In genomic region chr5:136123236-136123768, GRCh38 we compare ENCODE assay signal across 1 cellular context.
TF ChIP-seq lines count a peak whose summit lies in the region.

No MANE protein-coding gene starts in this region.

TF ChIP-seq in HepG2, 621 proteins besides CTCF, POLR2A, EP300 and RAD21 (continued from another document):
- TF ChIP-seq DBP (CRISPR knock-in tag; IDR thresholded peaks at IDR 0.05; ENCODE audit: not compliant biosample characterization) (no peak), GATAD2A (CRISPR knock-in tag; IDR thresholded peaks at IDR 0.05) (peak; percentile 73), MAFK (conservative IDR thresholded peaks at IDR 0.05 in 1 of 2, IDR thresholded peaks at IDR 0.05 in 1 of 2; ENCODE audit: low read length in 2 of 2) (0 out of 4 replicates have a peak, but pooled peaks of 1 of the 2 experiments have one; percentile 3), ZNF780A (CRISPR knock-in tag; IDR thresholded peaks at IDR 0.05) (no peak), HDAC2 (CRISPR knock-in tag; IDR thresholded peaks at IDR 0.05) (0 out of 2 replicates have a peak, but pooled peaks have one; percentile 39), FOSL1 (CRISPR knock-in tag; IDR thresholded peaks at IDR 0.05; ENCODE audit: borderline replicate concordance) (peak; percentile 87; the same call in 1 of the 2 replicates), SMAD1 (CRISPR knock-in tag; IDR thresholded peaks at IDR 0.05; ENCODE audit: borderline replicate concordance, low read depth) (no peak), AHDC1 (CRISPR knock-in tag; IDR thresholded peaks at IDR 0.05; ENCODE audit: borderline replicate concordance) (peak; percentile 49; the same call in 1 of the 2 replicates), JUNB (CRISPR knock-in tag; IDR thresholded peaks at IDR 0.05; ENCODE audit: borderline replicate concordance) (peak; percentile 83; the same call in 1 of the 2 replicates), ISX (CRISPR knock-in tag; conservative IDR thresholded peaks at IDR 0.05) (no peak), SOX13 (IDR thresholded peaks at IDR 0.05) (no peak), SOX13 (CRISPR knock-in tag; conservative IDR thresholded peaks at IDR 0.05 in 1 of 2, IDR thresholded peaks at IDR 0.05 in 1 of 2) (peak in 1 of 2 experiments; percentile 60; a peak in 1 of 4 replicates), FOSL2 (CRISPR knock-in tag; IDR thresholded peaks at IDR 0.05) (peak; percentile 87), KDM6A (CRISPR knock-in tag; IDR thresholded peaks at IDR 0.05; ENCODE audit: low read depth) (0 out of 2 replicates have a peak, but pooled peaks have one; percentile 20), ISL2 (CRISPR knock-in tag; IDR thresholded peaks at IDR 0.05) (0 out of 2 replicates have a peak, but pooled peaks have one; percentile 54), CEBPG (CRISPR knock-in tag; IDR thresholded peaks at IDR 0.05) (peak; percentile 27; the same call in 1 of the 2 replicates), ZNF503 (CRISPR knock-in tag; IDR thresholded peaks at IDR 0.05) (peak; percentile 40; the same call in 1 of the 2 replicates), TBX2 (CRISPR knock-in tag; IDR thresholded peaks at IDR 0.05; ENCODE audit: borderline replicate concordance) (peak; percentile 38; the same call in 1 of the 2 replicates), KAT8 (CRISPR knock-in tag; IDR thresholded peaks at IDR 0.05) (0 out of 2 replicates have a peak, but pooled peaks have one; percentile 34), FOXA1 (IDR thresholded peaks at IDR 0.05) (no peak), FOXA1 (CRISPR knock-in tag; IDR thresholded peaks at IDR 0.05) (peak; percentile 55; the same call in 1 of the 2 replicates), ATF2 (CRISPR knock-in tag; IDR thresholded peaks at IDR 0.05) (0 out of 2 replicates have a peak, but pooled peaks have one; percentile 45), ATF3 (CRISPR knock-in tag; IDR thresholded peaks at IDR 0.05) (no peak), MIER3 (CRISPR knock-in tag; IDR thresholded peaks at IDR 0.05; ENCODE audit: borderline replicate concordance) (0 out of 2 replicates have a peak, but pooled peaks have one; percentile 13), KMT2B (CRISPR knock-in tag; IDR thresholded peaks at IDR 0.05) (peak; percentile 26; the same call in 1 of the 2 replicates), ZBTB44 (CRISPR knock-in tag; IDR thresholded peaks at IDR 0.05) (no peak), HMG20A (CRISPR knock-in tag; IDR thresholded peaks at IDR 0.05; ENCODE audit: borderline replicate concordance) (peak; percentile 66; the same call in 1 of the 2 replicates), NCOA2 (CRISPR knock-in tag; IDR thresholded peaks at IDR 0.05) (peak; percentile 55; the same call in 1 of the 2 replicates), SIN3B (IDR thresholded peaks at IDR 0.05; ENCODE audit: low read length) (no peak), MED1 (CRISPR knock-in tag; IDR thresholded peaks at IDR 0.05) (0 out of 2 replicates have a peak, but pooled peaks have one; percentile 35), MBD4 (IDR thresholded peaks at IDR 0.05; ENCODE audit: borderline replicate concordance, low read length) (0 out of 2 replicates have a peak, but pooled peaks have one; percentile 43), TGIF2 (CRISPR knock-in tag; IDR thresholded peaks at IDR 0.05) (peak; percentile 10; the same call in 1 of the 2 replicates), ZNF577 (CRISPR knock-in tag; IDR thresholded peaks at IDR 0.05; ENCODE audit: borderline replicate concordance, low read depth) (no peak), PPARG (CRISPR knock-in tag; conservative IDR thresholded peaks at IDR 0.05) (0 out of 2 replicates have a peak, but pooled peaks have one; percentile 35), NFYC (CRISPR knock-in tag; IDR thresholded peaks at IDR 0.05) (peak; percentile 9; the same call in 1 of the 2 replicates), ZNF484 (CRISPR knock-in tag; IDR thresholded peaks at IDR 0.05; ENCODE audit: borderline replicate concordance, low read depth) (no peak), SP140L (CRISPR knock-in tag; IDR thresholded peaks at IDR 0.05; ENCODE audit: borderline replicate concordance) (no peak), ZFYVE20 (CRISPR knock-in tag; IDR thresholded peaks at IDR 0.05; ENCODE audit: borderline replicate concordance, low read depth) (no peak), FOXJ3 (CRISPR knock-in tag; IDR thresholded peaks at IDR 0.05; ENCODE audit: borderline replicate concordance) (peak; percentile 61; the same call in 1 of the 2 replicates), ZSCAN9 (CRISPR knock-in tag; IDR thresholded peaks at IDR 0.05; ENCODE audit: borderline replicate concordance) (no peak), FOXA3 (CRISPR knock-in tag; IDR thresholded peaks at IDR 0.05) (peak; percentile 88), RELA (CRISPR knock-in tag; IDR thresholded peaks at IDR 0.05) (no peak), CREM (IDR thresholded peaks at IDR 0.05) (peak; percentile 50; the same call in 1 of the 2 replicates), CREM (CRISPR knock-in tag; IDR thresholded peaks at IDR 0.05) (no peak), ZNF614 (CRISPR knock-in tag; IDR thresholded peaks at IDR 0.05; ENCODE audit: borderline replicate concordance) (no peak), SOX6 (IDR thresholded peaks at IDR 0.05) (no peak), SOX6 (CRISPR knock-in tag; IDR thresholded peaks at IDR 0.05) (peak; percentile 75), RXRA (CRISPR knock-in tag; IDR thresholded peaks at IDR 0.05) (no peak)
- TF ChIP-seq, protein P1, sequence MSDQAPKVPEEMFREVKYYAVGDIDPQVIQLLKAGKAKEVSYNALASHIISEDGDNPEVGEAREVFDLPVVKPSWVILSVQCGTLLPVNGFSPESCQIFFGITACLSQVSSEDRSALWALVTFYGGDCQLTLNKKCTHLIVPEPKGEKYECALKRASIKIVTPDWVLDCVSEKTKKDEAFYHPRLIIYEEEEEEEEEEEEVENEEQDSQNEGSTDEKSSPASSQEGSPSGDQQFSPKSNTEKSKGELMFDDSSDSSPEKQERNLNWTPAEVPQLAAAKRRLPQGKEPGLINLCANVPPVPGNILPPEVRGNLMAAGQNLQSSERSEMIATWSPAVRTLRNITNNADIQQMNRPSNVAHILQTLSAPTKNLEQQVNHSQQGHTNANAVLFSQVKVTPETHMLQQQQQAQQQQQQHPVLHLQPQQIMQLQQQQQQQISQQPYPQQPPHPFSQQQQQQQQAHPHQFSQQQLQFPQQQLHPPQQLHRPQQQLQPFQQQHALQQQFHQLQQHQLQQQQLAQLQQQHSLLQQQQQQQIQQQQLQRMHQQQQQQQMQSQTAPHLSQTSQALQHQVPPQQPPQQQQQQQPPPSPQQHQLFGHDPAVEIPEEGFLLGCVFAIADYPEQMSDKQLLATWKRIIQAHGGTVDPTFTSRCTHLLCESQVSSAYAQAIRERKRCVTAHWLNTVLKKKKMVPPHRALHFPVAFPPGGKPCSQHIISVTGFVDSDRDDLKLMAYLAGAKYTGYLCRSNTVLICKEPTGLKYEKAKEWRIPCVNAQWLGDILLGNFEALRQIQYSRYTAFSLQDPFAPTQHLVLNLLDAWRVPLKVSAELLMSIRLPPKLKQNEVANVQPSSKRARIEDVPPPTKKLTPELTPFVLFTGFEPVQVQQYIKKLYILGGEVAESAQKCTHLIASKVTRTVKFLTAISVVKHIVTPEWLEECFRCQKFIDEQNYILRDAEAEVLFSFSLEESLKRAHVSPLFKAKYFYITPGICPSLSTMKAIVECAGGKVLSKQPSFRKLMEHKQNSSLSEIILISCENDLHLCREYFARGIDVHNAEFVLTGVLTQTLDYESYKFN (CRISPR knock-in tag; conservative IDR thresholded peaks at IDR 0.05), result peak; percentile 61
- TF ChIP-seq, protein P2, sequence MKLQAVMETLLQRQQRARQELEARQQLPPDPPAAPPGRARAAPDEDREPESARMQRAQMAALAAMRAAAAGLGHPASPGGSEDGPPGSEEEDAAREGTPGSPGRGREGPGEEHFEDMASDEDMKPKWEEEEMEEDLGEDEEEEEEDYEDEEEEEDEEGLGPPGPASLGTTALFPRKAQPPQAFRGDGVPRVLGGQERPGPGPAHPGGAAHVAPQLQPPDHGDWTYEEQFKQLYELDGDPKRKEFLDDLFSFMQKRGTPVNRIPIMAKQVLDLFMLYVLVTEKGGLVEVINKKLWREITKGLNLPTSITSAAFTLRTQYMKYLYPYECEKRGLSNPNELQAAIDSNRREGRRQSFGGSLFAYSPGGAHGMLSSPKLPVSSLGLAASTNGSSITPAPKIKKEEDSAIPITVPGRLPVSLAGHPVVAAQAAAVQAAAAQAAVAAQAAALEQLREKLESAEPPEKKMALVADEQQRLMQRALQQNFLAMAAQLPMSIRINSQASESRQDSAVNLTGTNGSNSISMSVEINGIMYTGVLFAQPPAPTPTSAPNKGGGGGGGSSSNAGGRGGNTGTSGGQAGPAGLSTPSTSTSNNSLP (IDR thresholded peaks at IDR 0.05; ENCODE audit: low read depth, low read length), result peak; percentile 86
